ENCODE assay signal across 8 cellular contexts in genomic region chr2:229920011-229920781, GRCh38. TPM values are rescaled to one million over a fixed set of nuclear protein-coding genes. Genes with fewer than 3 reads are reported as not detected.
A peak's percentile ranks its signal among the peaks of the same experiment; 100 is the strongest.
DNase-seq lines count a peak whose midpoint lies in the region; ATAC-seq and TF ChIP-seq lines count a peak whose summit lies in the region.

No MANE protein-coding gene starts in this region.

- H3K4me3 Mint-ChIP-seq in CD4-positive, alpha-beta T cell, result peak overlapping the region; percentile 98

- peak in 7 of 10 experiments; percentile 11 to 42 (median 30) for DNase-seq in CD4-positive, alpha-beta T cell
- peak; percentile 34 for DNase-seq in NAMALWA (ENCODE audit: low spot score)
- DNase-seq in activated naive CD4-positive, alpha-beta T cell (lab: John Stamatoyannopoulos, UW), result peak in 3 of 4 experiments; percentile 3 to 25 (median 5)
- DNase-seq in globus pallidus (ENCODE audit: low spot score), result peak; percentile 52
- no peak for DNase-seq in sigmoid colon
- no peak for DNase-seq in NCI-H1694 treated with DMSO at 0.1 percent for 48 hours (lab: John Stamatoyannopoulos, UW)
- no peak for DNase-seq in NCI-H187 (lab: John Stamatoyannopoulos, UW)

- peaks cover 0 to 41% (median 34%) of the 10 kb centered on the region in 4 donors for H3K4me1 ChIP-seq in sigmoid colon

- H3K9me3 ChIP-seq in CD4-positive, alpha-beta T cell (ENCODE audit: control insufficient read depth, low read length), result no peaks in the 10 kb centered on the region
- no peaks in the 10 kb centered on the region for H3K9me3 ChIP-seq in sigmoid colon

- H3K4me3 ChIP-seq in sigmoid colon, result peak overlapping the region; percentile 85 to 95 (median 92)

- TF ChIP-seq CTCF in CD4-positive, alpha-beta T cell (IDR thresholded peaks at IDR 0.05), result no peak
- TF ChIP-seq CTCF in sigmoid colon (IDR thresholded peaks at IDR 0.05), result no peak

- ATAC-seq in CD4-positive, alpha-beta T cell (ENCODE audit: poor library complexity), result peak; percentile 13
- no peak for ATAC-seq in GM18867 (IDR thresholded peaks at IDR 0.05; ENCODE audit: unreplicated experiment)

- H3K36me3 ChIP-seq in sigmoid colon, result peaks cover 0 to 6% (median 0%) of the 10 kb centered on the region in 4 donors

- POLR2A ChIA-PET in CD4-positive, alpha-beta T cell (lab: Charles Lee), result interaction anchor here (1.2 to 1.8 kb wide), 7 partner anchors 9 to 299 kb away, joined by 4 to 9 read pairs (median 5); partner anchors contain the start of gene SP110

- no peaks in the 10 kb centered on the region for H3K9me3 Mint-ChIP-seq in CD4-positive, alpha-beta T cell

- H3K27me3 Mint-ChIP-seq in CD4-positive, alpha-beta T cell, result peaks cover 5% of the 10 kb centered on the region

- peaks cover 54% of the 10 kb centered on the region for H3K36me3 Mint-ChIP-seq in CD4-positive, alpha-beta T cell (ENCODE audit: low read depth)

- peak overlapping the region; percentile 95 for H3K27ac Mint-ChIP-seq in CD4-positive, alpha-beta T cell

- CTCF ChIA-PET in CD4-positive, alpha-beta T cell (lab: Charles Lee), result interaction anchor here (2.0 kb wide), 1 partner anchor 10 kb away, joined by 9 read pairs; no protein-coding TSS in a partner anchor

- intact Hi-C loops in CD4-positive, alpha-beta T cell (cut with DNase I, micrococcal nuclease), result loop anchor here (5.0 to 10.0 kb wide), 4 partner anchors 68 to 1865 kb away; partner anchors contain the start of genes COPS7B (in 1 of the 2), PDE6D (in 1 of the 2) and SP110 (in 1 of the 2)
- intact Hi-C loops in sigmoid colon (cut with DNase I), result loop anchor here (10.0 kb wide), 2 partner anchors 115 to 495 kb away; partner anchors contain the start of gene SP100

- no peak for TF ChIP-seq EP300 in sigmoid colon (IDR thresholded peaks at IDR 0.05)

- no peak for TF ChIP-seq POLR2A in sigmoid colon (IDR thresholded peaks at IDR 0.05)

- 2 to 4% methylated on average over 25 of the region's 25 CpGs for WGBS in sigmoid colon, 2 donors

- H3K27ac ChIP-seq in CD4-positive, alpha-beta T cell (ENCODE audit: low read depth, low read length), result peak overlapping the region; percentile 96
- H3K27ac ChIP-seq in sigmoid colon, result peak overlapping the region; percentile 99 to 100 (median 100)

- peaks cover 69% of the 10 kb centered on the region for H3K4me1 Mint-ChIP-seq in CD4-positive, alpha-beta T cell (ENCODE audit: low read depth)

- no peaks in the 10 kb centered on the region for H3K27me3 ChIP-seq in CD4-positive, alpha-beta T cell (ENCODE audit: control insufficient read depth, insufficient read depth, low read length)
- H3K27me3 ChIP-seq in sigmoid colon, result no peaks in the 10 kb centered on the region

RNA-seq across cellular contexts. Expression of gene TRIP12, which starts 1.6 kb away (rescaled TPM):
- 100 to 1,000 TPM; 151 to 178 TPM for total RNA-seq in CD4-positive, alpha-beta T cell
- 100 to 1,000 TPM; 144 to 168 (median 159) TPM for total RNA-seq in sigmoid colon
- 10 to 100 TPM; 20.4 to 49.5 (median 23.8) TPM for polyA plus RNA-seq in sigmoid colon

RNA-seq across cellular contexts. Expression of gene FBXO36, which starts 2.1 kb away (rescaled TPM):
- under 1 TPM; 0.52 to 0.84 TPM for total RNA-seq in CD4-positive, alpha-beta T cell
- total RNA-seq in sigmoid colon, result 1 to 10 TPM; 2.9 to 3.5 (median 3.1) TPM
- 1 to 10 TPM in 1 of 3 donors, under 1 TPM in 2; 0.90 to 2.4 (median 0.92) TPM for polyA plus RNA-seq in sigmoid colon

Comparison
In these comparisons a context has a peak if more than half of its experiments do, and no peak if none do; other contexts are left out.
1. DNase-seq: peak in CD4-positive, alpha-beta T cell (7 of 10), NAMALWA (single experiment), activated naive CD4-positive, alpha-beta T cell (3 of 4) and globus pallidus (single experiment); none in sigmoid colon (single experiment), NCI-H1694 treated with DMSO at 0.1 percent for 48 hours (single experiment) and NCI-H187 (0 of 2).